In the genomic region with DNA sequence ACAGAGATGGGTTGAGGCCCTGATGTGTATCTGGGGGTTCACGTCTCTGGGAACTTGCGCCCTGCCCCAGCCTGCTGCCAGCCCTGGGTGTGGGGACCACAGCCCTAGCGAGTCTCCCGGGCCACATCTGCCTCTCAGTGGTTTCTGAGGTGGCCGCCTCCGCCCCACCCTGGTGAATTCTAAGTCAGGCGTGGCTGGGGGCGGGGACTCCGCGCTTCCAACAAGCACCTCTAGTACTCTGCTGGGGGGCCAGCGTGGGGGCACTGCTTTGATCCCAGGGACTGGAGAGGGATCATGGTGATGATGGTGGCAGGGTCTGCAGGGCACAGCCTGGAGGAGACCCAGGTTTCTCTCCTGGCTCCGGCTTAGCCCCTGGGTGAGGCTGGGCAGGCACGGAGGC, we compare ENCODE assay signal across 8 cellular contexts. TPM values are rescaled to one million over a fixed set of nuclear protein-coding genes. Genes with fewer than 3 reads are reported as not detected.
DNase-seq lines count a peak whose midpoint lies in the region; ATAC-seq and TF ChIP-seq lines count a peak whose summit lies in the region.

No MANE protein-coding gene starts in this region.

- no peak overlapping the region for H3K27ac Mint-ChIP-seq in T-helper 2 cell treated with Interferon-gamma antibody and Interleukin-4, amounts not matched to agents 5 μg/mL and 100 μg/mL, for 36 hours

- H3K4me3 ChIP-seq in fibroblast of lung (replicated peaks in 1 of 4; ENCODE audit: control extremely low read depth in 1 of 4, insufficient read depth in 1 of 4, low read depth in 3 of 4, low read length in 4 of 4) = peak overlapping the region in 1 of 4 experiments; percentile 91

- H2AFZ ChIP-seq in fibroblast of lung (ENCODE audit: low read length) = no peak overlapping the region

- DNase-seq in T-helper 2 cell treated with Interferon-gamma antibody and Interleukin-4, amounts not matched to agents 5 μg/mL and 100 μg/mL, for 36 hours (ENCODE audit: low spot score) = peak; percentile 51
- no peak for DNase-seq in fibroblast of lung (ENCODE audit: low read depth in 2 of 2)
- peak; percentile 57 to 63 for DNase-seq in stimulated activated CD8-positive, alpha-beta memory T cell treated with anti-CD3 and anti-CD28 coated beads, Interleukin-15, amount 100 ng/mL, for 48 hours (ENCODE audit: low read depth in 2 of 2)

- no peaks in the 10 kb centered on the region for H3K9me3 ChIP-seq in fibroblast of lung (ENCODE audit: control insufficient read depth, insufficient read depth, low read depth, low read length)

- peaks cover 33% of the 10 kb centered on the region for H3K4me1 ChIP-seq in fibroblast of lung (ENCODE audit: control insufficient read depth, extremely low read depth, insufficient read depth, low read length)

- peaks cover 12% of the 10 kb centered on the region for H3K4me1 Mint-ChIP-seq in T-helper 2 cell treated with Interferon-gamma antibody and Interleukin-4, amounts not matched to agents 5 μg/mL and 100 μg/mL, for 36 hours (ENCODE audit: low read depth)

- H3K27me3 ChIP-seq in fibroblast of lung (ENCODE audit: control insufficient read depth, insufficient read depth, low read length) = no peaks in the 10 kb centered on the region

- H3K4me2 ChIP-seq in fibroblast of lung (ENCODE audit: extremely low read depth, insufficient read depth, low read length) = peak overlapping the region; percentile 25

- TF ChIP-seq CTCF in fibroblast of lung (conservative IDR thresholded peaks at IDR 0.05 in 1 of 2, IDR thresholded peaks at IDR 0.05 in 1 of 2; ENCODE audit: low read depth in 1 of 2, low read length in 2 of 2) = no peak

- no peaks in the 10 kb centered on the region for H4K20me1 ChIP-seq in fibroblast of lung (ENCODE audit: control insufficient read depth, extremely low read depth, insufficient read depth, low read length)

- no peak overlapping the region for H3K27ac ChIP-seq in fibroblast of lung (ENCODE audit: insufficient read depth, low read length)

- H3K9ac ChIP-seq in fibroblast of lung (ENCODE audit: insufficient read depth, low read length) = peak overlapping the region; percentile 7

- H3K79me2 ChIP-seq in fibroblast of lung (ENCODE audit: control insufficient read depth, insufficient read depth, low read length) = peaks cover 81% of the 10 kb centered on the region

- peaks cover 2% of the 10 kb centered on the region for H3K36me3 Mint-ChIP-seq in T-helper 2 cell treated with Interferon-gamma antibody and Interleukin-4, amounts not matched to agents 5 μg/mL and 100 μg/mL, for 36 hours (ENCODE audit: low read depth)

- H3K27me3 Mint-ChIP-seq in T-helper 2 cell treated with Interferon-gamma antibody and Interleukin-4, amounts not matched to agents 5 μg/mL and 100 μg/mL, for 36 hours (ENCODE audit: low read depth) = peaks cover 13% of the 10 kb centered on the region

- no peaks in the 10 kb centered on the region for H3K9me3 Mint-ChIP-seq in T-helper 2 cell treated with Interferon-gamma antibody and Interleukin-4, amounts not matched to agents 5 μg/mL and 100 μg/mL, for 36 hours

- H3K4me3 Mint-ChIP-seq in T-helper 2 cell treated with Interferon-gamma antibody and Interleukin-4, amounts not matched to agents 5 μg/mL and 100 μg/mL, for 36 hours = peak overlapping the region; percentile 12

- ATAC-seq in GM19035 (IDR thresholded peaks at IDR 0.05; ENCODE audit: unreplicated experiment) = peak; percentile 46
- ATAC-seq in GM19328 (IDR thresholded peaks at IDR 0.05; ENCODE audit: unreplicated experiment) = no peak
- ATAC-seq in HG03469 (IDR thresholded peaks at IDR 0.05; ENCODE audit: unreplicated experiment) = no peak
- ATAC-seq in HG03378 (IDR thresholded peaks at IDR 0.05; ENCODE audit: unreplicated experiment) = no peak
- ATAC-seq in HG03280 (IDR thresholded peaks at IDR 0.05; ENCODE audit: unreplicated experiment) = no peak

- H3K36me3 ChIP-seq in fibroblast of lung (ENCODE audit: control insufficient read depth, insufficient read depth, low read length) = peaks cover 4% of the 10 kb centered on the region

RNA-seq across cellular contexts. Expression of a gene that starts 3.6 kb away (rescaled TPM):
- 2.6 and 4.0 TPM in 2 replicates for total RNA-seq in fibroblast of lung
- polyA plus RNA-seq in fibroblast of lung = 5.6 and 6.0 TPM in 2 replicates
- polyA plus RNA-seq in fibroblast of lung (2012) = 18.6 and 23.8 TPM in 2 replicates
- 23.4 and 23.6 TPM in 2 replicates for polyA minus RNA-seq in fibroblast of lung (ENCODE audit: low replicate concordance)

RNA-seq across cellular contexts. Expression of a gene that starts 31.7 kb away (rescaled TPM):
- 24.4 and 34.3 TPM in 2 replicates for total RNA-seq in fibroblast of lung
- 14.8 and 19.9 TPM in 2 replicates for polyA plus RNA-seq in fibroblast of lung
- 28.6 and 37.1 TPM in 2 replicates for polyA plus RNA-seq in fibroblast of lung (2012)
- polyA minus RNA-seq in fibroblast of lung (ENCODE audit: low replicate concordance) = 9.2 and 9.5 TPM in 2 replicates

RNA-seq across cellular contexts. Expression of a gene that starts 46.6 kb away (rescaled TPM):
- 8.2 and 8.9 TPM in 2 replicates for total RNA-seq in fibroblast of lung
- 3.5 and 6.6 TPM in 2 replicates for polyA plus RNA-seq in fibroblast of lung
- polyA plus RNA-seq in fibroblast of lung (2012) = 6.8 and 9.5 TPM in 2 replicates
- 7.0 and 9.8 TPM in 2 replicates for polyA minus RNA-seq in fibroblast of lung (ENCODE audit: low replicate concordance)

RNA-seq across cellular contexts. Expression of a gene that starts 52.2 kb away (rescaled TPM):
- total RNA-seq in fibroblast of lung = 57.0 and 79.4 TPM in 2 replicates
- 30.6 and 61.9 TPM in 2 replicates for polyA plus RNA-seq in fibroblast of lung
- 85.6 and 136 TPM in 2 replicates for polyA plus RNA-seq in fibroblast of lung (2012)
- polyA minus RNA-seq in fibroblast of lung (ENCODE audit: low replicate concordance) = 42.0 and 88.8 TPM in 2 replicates

Comparison
In these comparisons a context has a peak if more than half of its experiments do, and no peak if none do; other contexts are left out.
1. DNase-seq: peak in T-helper 2 cell treated with Interferon-gamma antibody and Interleukin-4, amounts not matched to agents 5 μg/mL and 100 μg/mL, for 36 hours (single experiment) and stimulated activated CD8-positive, alpha-beta memory T cell treated with anti-CD3 and anti-CD28 coated beads, Interleukin-15, amount 100 ng/mL, for 48 hours (2 of 2); none in fibroblast of lung (0 of 2).